Comparison of ENCODE assay signal across 24 cellular contexts in the genomic region with DNA sequence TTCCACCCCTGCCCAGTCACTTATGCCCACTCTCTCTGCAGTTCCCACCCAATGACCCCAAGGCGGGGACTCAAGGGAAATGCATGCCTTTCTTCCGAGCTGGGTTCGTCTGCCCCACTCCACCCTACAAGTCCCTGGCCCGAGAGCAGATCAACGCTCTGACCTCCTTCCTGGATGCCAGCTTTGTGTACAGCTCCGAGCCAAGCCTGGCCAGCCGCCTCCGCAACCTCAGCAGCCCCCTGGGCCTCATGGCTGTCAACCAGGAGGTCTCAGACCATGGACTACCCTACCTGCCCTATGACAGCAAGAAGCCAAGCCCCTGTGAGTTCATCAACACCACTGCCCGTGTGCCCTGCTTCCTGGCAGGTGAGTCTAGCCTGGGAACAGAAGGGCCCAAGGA. TPM values are rescaled to one million over a fixed set of nuclear protein-coding genes. Genes with fewer than 3 reads are reported as not detected.
DNase-seq lines count a peak whose midpoint lies in the region; TF ChIP-seq lines count a peak whose summit lies in the region.
"Had no signal": no experiment of that assay in that cellular context is flagged by ENCODE, and none has a peak within 500 bp of the region (broad histone marks: within the 10 kb centered on the region; RNA-seq: fewer than 3 reads in every experiment).

No MANE protein-coding gene starts in this region.

- H3K27me3 ChIP-seq in H7 (ENCODE audit: control insufficient read depth, insufficient read depth, low read length) (peaks cover 55% of the 10 kb centered on the region), endodermal cell (ENCODE audit: control insufficient read depth, insufficient read depth, low read length, poor library complexity, severe bottlenecking) (peaks cover 71% of the 10 kb centered on the region), SJCRH30 (peaks cover 10% of the 10 kb centered on the region), sigmoid colon (peaks cover 0 to 30% (median 14%) of the 10 kb centered on the region in 3 donors)

- peak; percentile 38 for DNase-seq in D341Med (ENCODE audit: low spot score)
- DNase-seq in H7, result peak; percentile 26
- DNase-seq in endodermal cell, result peak; percentile 45
- peak; percentile 71 for DNase-seq in osteocyte (ENCODE audit: extremely low spot score, unreplicated experiment)
- DNase-seq in HK-2 (ENCODE audit: unreplicated experiment), result no peak
- DNase-seq in SJCRH30, result no peak
- no peak for DNase-seq in sigmoid colon
- DNase-seq: AML-193; CD4-positive, alpha-beta T cell; Kasumi-1; MV-4-11; NCI-H1105; NCI-H146; NCI-H1930; NCI-H2107; NCI-H774; SIG-M5 had no signal

- H3K9me3 ChIP-seq in endodermal cell (ENCODE audit: control insufficient read depth, low read length), result no peaks in the 10 kb centered on the region
- H3K9me3 ChIP-seq in SJCRH30 (replicated peaks), result no peaks in the 10 kb centered on the region
- no peaks in the 10 kb centered on the region for H3K9me3 ChIP-seq in sigmoid colon
- H3K9me3 ChIP-seq: BLaER1 treated with 17β-estradiol and CSF1 and Interleukin-3, amounts not matched to agents 10 nM and 100 nM had no signal

- H3K36me3 Mint-ChIP-seq in endodermal cell (ENCODE audit: low read depth) (no peaks in the 10 kb centered on the region), osteocyte (ENCODE audit: unreplicated experiment) (no peaks in the 10 kb centered on the region)

- H3K4me3 ChIP-seq in H7 (ENCODE audit: insufficient read depth, low read depth, low read length) (no peak overlapping the region), endodermal cell (ENCODE audit: low read length) (no peak overlapping the region), SJCRH30 (no peak overlapping the region), sigmoid colon (no peak overlapping the region)
- H3K4me3 ChIP-seq: A549; BLaER1 treated with 17β-estradiol and CSF1 and Interleukin-3, amounts not matched to agents 10 nM and 100 nM; K562 had no signal

- H3K4me1 Mint-ChIP-seq in endodermal cell (no peaks in the 10 kb centered on the region), osteocyte (ENCODE audit: unreplicated experiment) (peaks cover 2% of the 10 kb centered on the region)

- no peak for TF ChIP-seq POLR2A in sigmoid colon (IDR thresholded peaks at IDR 0.05)

- H3K4me3 Mint-ChIP-seq in endodermal cell, result no peak overlapping the region
- no peak overlapping the region for H3K4me3 Mint-ChIP-seq in osteocyte (ENCODE audit: unreplicated experiment)
- H3K4me3 Mint-ChIP-seq: CD4-positive, alpha-beta T cell had no signal

- H3K4me1 ChIP-seq in endodermal cell (ENCODE audit: control insufficient read depth, insufficient read depth, low read length) (no peaks in the 10 kb centered on the region), SJCRH30 (no peaks in the 10 kb centered on the region; the same call in 1 of the 2 replicates), sigmoid colon (peaks cover 0 to 13% (median 12%) of the 10 kb centered on the region in 4 donors)

- TF ChIP-seq CTCF in endodermal cell (conservative IDR thresholded peaks at IDR 0.05), result no peak
- no peak for TF ChIP-seq CTCF in osteocyte (IDR thresholded peaks at IDR 0.05)
- TF ChIP-seq CTCF in sigmoid colon (IDR thresholded peaks at IDR 0.05), result no peak

- intact Hi-C loops in sigmoid colon (cut with DNase I), result no loop called here

- H3K9ac ChIP-seq in endodermal cell (ENCODE audit: extremely low read depth, low read length, poor library complexity, severe bottlenecking), result no peak overlapping the region
- H3K9ac ChIP-seq: BLaER1 treated with 17β-estradiol and CSF1 and Interleukin-3, amounts not matched to agents 10 nM and 100 nM had no signal

- WGBS in endodermal cell (ENCODE audit: insufficient coverage in 1 of 2, insufficient read length in 1 of 2), 2 experiments, result 72 to 80% methylated on average over 6 to 9 of the region's 9 CpGs
- WGBS in sigmoid colon, 2 donors, result 65 to 77% methylated on average over 9 of the region's 9 CpGs

- H3K9me3 Mint-ChIP-seq in endodermal cell (peaks cover 10% of the 10 kb centered on the region), osteocyte (ENCODE audit: unreplicated experiment) (no peaks in the 10 kb centered on the region)
- H3K9me3 Mint-ChIP-seq: CD4-positive, alpha-beta T cell had no signal

- H3K36me3 ChIP-seq in H7 (replicated peaks; ENCODE audit: control insufficient read depth, insufficient read depth, low read length) (no peaks in the 10 kb centered on the region), endodermal cell (ENCODE audit: control insufficient read depth, insufficient read depth, low read length) (no peaks in the 10 kb centered on the region), SJCRH30 (no peaks in the 10 kb centered on the region), sigmoid colon (no peaks in the 10 kb centered on the region)
- H3K36me3 ChIP-seq: BLaER1 treated with 17β-estradiol and CSF1 and Interleukin-3, amounts not matched to agents 10 nM and 100 nM had no signal

- H3K27ac ChIP-seq in endodermal cell (ENCODE audit: low read depth, low read length), result no peak overlapping the region
- no peak overlapping the region for H3K27ac ChIP-seq in SJCRH30
- H3K27ac ChIP-seq in sigmoid colon, result no peak overlapping the region
- H3K27ac ChIP-seq: A549; BLaER1 treated with 17β-estradiol and CSF1 and Interleukin-3, amounts not matched to agents 10 nM and 100 nM had no signal

- H3K27ac Mint-ChIP-seq in endodermal cell (no peak overlapping the region), osteocyte (ENCODE audit: unreplicated experiment) (no peak overlapping the region)
- H3K27ac Mint-ChIP-seq: CD4-positive, alpha-beta T cell had no signal

- TF ChIP-seq EP300 in sigmoid colon (IDR thresholded peaks at IDR 0.05), result no peak

- H3K27me3 Mint-ChIP-seq in endodermal cell (ENCODE audit: insufficient read depth) (peaks cover 87% of the 10 kb centered on the region), osteocyte (ENCODE audit: unreplicated experiment) (peaks cover 48% of the 10 kb centered on the region)

RNA-seq across cellular contexts. Expression of gene LPO, which starts 13.8 kb away (rescaled TPM):
- not detected in 2 replicates for total RNA-seq in H7 (2014; rRNA removed; shearing (Covaris generic))
- total RNA-seq in endodermal cell (not detected), osteocyte (not detected in 2 replicates), sigmoid colon (not detected)
- not detected for polyA plus RNA-seq in endodermal cell (2013, experiment 1 of 2)
- polyA plus RNA-seq in endodermal cell (2013, experiment 2 of 2), result not detected
- not detected in 2 replicates for total RNA-seq in SJCRH30 (2014; rRNA removed; shearing (Covaris generic))
- polyA plus RNA-seq in sigmoid colon, result not detected
- total RNA-seq: CD4-positive, alpha-beta T cell; G401; MCF 10A had no signal
- polyA plus RNA-seq: A549 had no signal

RNA-seq across cellular contexts. Expression of gene MPO, which starts 28.6 kb away (rescaled TPM):
- not detected in 2 replicates for total RNA-seq in H7 (2014; rRNA removed; shearing (Covaris generic))
- total RNA-seq in endodermal cell (not detected), osteocyte (not detected in 2 replicates), sigmoid colon (under 1 TPM in 1 of 4 donors, not detected in 3; 0.36 TPM)
- polyA plus RNA-seq in endodermal cell (2013, experiment 1 of 2), result not detected
- not detected for polyA plus RNA-seq in endodermal cell (2013, experiment 2 of 2)
- total RNA-seq in SJCRH30 (2014; rRNA removed; shearing (Covaris generic)), result 5.2 and 6.4 TPM in 2 replicates
- under 1 TPM in 1 of 3 donors, not detected in 2; 0.44 TPM for polyA plus RNA-seq in sigmoid colon
- total RNA-seq: Daoy, G401, HT1080 had no signal
- polyA plus RNA-seq: A549 had no signal

RNA-seq across cellular contexts. Expression of gene MKS1, which starts 33.1 kb away (rescaled TPM):
- 26.8 and 28.3 TPM in 2 replicates for total RNA-seq in H7 (2014; rRNA removed; shearing (Covaris generic))
- total RNA-seq in endodermal cell (10 to 100 TPM; 31.8 to 32.2 TPM), osteocyte (21.5 and 24.1 TPM in 2 replicates), sigmoid colon (10 to 100 TPM in 1 of 4 donors, 1 to 10 TPM in 3; 6.1 to 11.0 (median 8.4) TPM)
- polyA plus RNA-seq in endodermal cell (2013, experiment 1 of 2), result 36.8 TPM
- polyA plus RNA-seq in endodermal cell (2013, experiment 2 of 2), result 30.9 TPM
- 9.0 and 15.5 TPM in 2 replicates for total RNA-seq in SJCRH30 (2014; rRNA removed; shearing (Covaris generic))
- 1 to 10 TPM; 3.0 to 10.0 (median 6.6) TPM for polyA plus RNA-seq in sigmoid colon

RNA-seq across cellular contexts. Expression of gene EPX, which starts 59.6 kb away (rescaled TPM):
- not detected in 2 replicates for total RNA-seq in H7 (2014; rRNA removed; shearing (Covaris generic))
- not detected for total RNA-seq in endodermal cell
- not detected for polyA plus RNA-seq in endodermal cell (2013, experiment 1 of 2)
- polyA plus RNA-seq in endodermal cell (2013, experiment 2 of 2), result not detected
- total RNA-seq in osteocyte, result not detected in 2 replicates
- total RNA-seq in SJCRH30 (2014; rRNA removed; shearing (Covaris generic)), result not detected in 2 replicates
- not detected for total RNA-seq in sigmoid colon
- polyA plus RNA-seq in sigmoid colon, result under 1 TPM in 1 of 3 donors, not detected in 2; 0.03 TPM
- total RNA-seq: CD4-positive, alpha-beta T cell; Daoy; G401; MCF 10A had no signal
- polyA plus RNA-seq: A549 had no signal

Comparison
In these comparisons a context has a peak if more than half of its experiments do, and no peak if none do; other contexts are left out.
1. DNase-seq: peak in D341Med (single experiment), H7 (single experiment), endodermal cell (single experiment) and osteocyte (single experiment); none in HK-2 (single experiment), SJCRH30 (0 of 2) and sigmoid colon (single experiment).